ENCODE assay signal across 10 cellular contexts in the genomic region with DNA sequence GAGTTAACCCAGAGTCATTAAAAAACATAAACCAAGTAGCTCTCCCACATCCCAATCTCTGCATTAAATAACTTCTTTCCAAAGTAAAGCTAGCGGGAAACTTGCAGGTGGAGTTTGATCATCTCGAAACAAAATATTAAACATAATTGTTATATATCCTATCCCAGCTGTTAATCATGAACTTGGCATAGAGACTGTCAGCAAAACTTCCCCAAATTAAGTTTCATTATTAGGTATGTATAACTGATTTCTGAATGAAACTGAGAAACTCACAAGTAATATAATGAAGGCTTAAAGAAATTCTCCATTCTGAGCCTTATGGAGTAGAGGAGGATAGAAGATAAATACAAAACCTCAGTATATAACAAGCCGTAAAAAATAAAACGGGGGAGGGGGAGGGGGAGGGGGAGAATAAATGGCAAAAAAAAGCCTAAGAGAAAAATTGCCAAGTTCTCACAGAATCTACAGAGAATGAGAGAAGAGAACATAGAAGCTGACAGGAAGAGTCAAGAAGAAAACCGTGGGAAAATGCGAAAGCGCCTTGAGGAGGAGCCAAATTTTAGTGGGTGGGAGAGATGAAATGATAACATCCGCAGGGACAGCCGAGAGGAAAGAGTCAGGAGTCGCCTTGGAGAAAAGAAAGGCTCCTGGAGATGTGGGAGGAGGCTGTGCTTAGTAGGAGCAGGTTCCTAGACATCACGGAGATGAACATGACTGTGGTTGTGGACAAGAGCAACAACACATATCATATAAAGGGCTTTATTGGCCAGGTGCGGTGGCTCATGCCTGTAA.
A peak's percentile ranks its signal among the peaks of the same experiment; 100 is the strongest.
DNase-seq lines count a peak whose midpoint lies in the region; ATAC-seq and TF ChIP-seq lines count a peak whose summit lies in the region.
"Had no signal": no experiment of that assay in that cellular context is flagged by ENCODE, and none has a peak within 500 bp of the region (broad histone marks: within the 10 kb centered on the region; RNA-seq: fewer than 3 reads in every experiment).

No MANE protein-coding gene starts in this region.

- H3K4me2 ChIP-seq in parathyroid adenoma (ENCODE audit: low read length) = no peak overlapping the region

- H3K27ac ChIP-seq in parathyroid adenoma = peak overlapping the region; percentile 16
- H3K27ac ChIP-seq: prostate gland had no signal

- H3K4me1 ChIP-seq in parathyroid adenoma = no peaks in the 10 kb centered on the region
- H3K4me1 ChIP-seq: prostate gland had no signal

- H3K9ac ChIP-seq in parathyroid adenoma = no peak overlapping the region

- no peaks in the 10 kb centered on the region for H3K36me3 ChIP-seq in parathyroid adenoma (ENCODE audit: control insufficient read depth, insufficient read depth, low read length)
- H3K36me3 ChIP-seq: prostate gland had no signal

- no peaks in the 10 kb centered on the region for H3K27me3 ChIP-seq in parathyroid adenoma (ENCODE audit: control insufficient read depth, insufficient read depth, low read length)

- TF ChIP-seq CTCF in parathyroid adenoma (IDR thresholded peaks at IDR 0.05) = no peak

- H3K79me2 ChIP-seq in parathyroid adenoma = no peaks in the 10 kb centered on the region

- H3K4me3 ChIP-seq in parathyroid adenoma (ENCODE audit: low read depth, low read length) = no peak overlapping the region
- H3K4me3 ChIP-seq: prostate gland had no signal

- H2AFZ ChIP-seq in parathyroid adenoma = no peak overlapping the region

- peak; percentile 32 for DNase-seq in NOMO-1 treated with DMSO at 0.1 percent for 48 hours (lab: John Stamatoyannopoulos, UW; ENCODE audit: unreplicated experiment)
- no peak for DNase-seq in NOMO-1 treated with dmso at 0.1 percent for 144 hours (lab: John Stamatoyannopoulos, UW; ENCODE audit: unreplicated experiment)
- DNase-seq in SW480 (ENCODE audit: low spot score) = peak; percentile 82
- DNase-seq in activated CD8-positive, alpha-beta memory T cell treated with anti-CD3 and anti-CD28 coated beads, Interleukin-2, amount 50 U/mL, for 48 hours = no peak
- DNase-seq in SHP77 treated with DMSO at 0.1 percent for 48 hours (lab: John Stamatoyannopoulos, UW) = no peak
- DNase-seq: NCI-H1694 treated with DMSO at 0.1 percent for 48 hours had no signal

- ATAC-seq in HG02798 (IDR thresholded peaks at IDR 0.05; ENCODE audit: poor library complexity, unreplicated experiment) = peak; percentile 34
- no peak for ATAC-seq in HG03039 (IDR thresholded peaks at IDR 0.05; ENCODE audit: unreplicated experiment)

- no peaks in the 10 kb centered on the region for H3K9me3 ChIP-seq in parathyroid adenoma (ENCODE audit: control insufficient read depth, low read length)
- H3K9me3 ChIP-seq: prostate gland had no signal

Comparison
In these comparisons a context has a peak if more than half of its experiments do, and no peak if none do; other contexts are left out.
1. DNase-seq: peak in NOMO-1 treated with DMSO at 0.1 percent for 48 hours (single experiment) and SW480 (single experiment); none in NOMO-1 treated with dmso at 0.1 percent for 144 hours (single experiment), activated CD8-positive, alpha-beta memory T cell treated with anti-CD3 and anti-CD28 coated beads, Interleukin-2, amount 50 U/mL, for 48 hours (single experiment) and SHP77 treated with DMSO at 0.1 percent for 48 hours (single experiment).